Comparison of ENCODE assay signal across 3 cellular contexts in genomic region chr14:72243894-72244293, GRCh38.
TF ChIP-seq lines count a peak whose summit lies in the region.

No MANE protein-coding gene starts in this region.

TF ChIP-seq in GM23338, 12 proteins besides CTCF, POLR2A, EP300 and RAD21 (continued from another document):
- TF ChIP-seq ZNF462 (CRISPR knock-in tag; IDR thresholded peaks at IDR 0.05) (no peak), ETS1 (IDR thresholded peaks at IDR 0.05) (no peak)

TF ChIP-seq in WTC11, 78 proteins besides CTCF, POLR2A, EP300 and RAD21 (continued from another document):
- TF ChIP-seq ZNF281 (CRISPR knock-in tag; IDR thresholded peaks at IDR 0.05) (no peak), USF1 (CRISPR knock-in tag; IDR thresholded peaks at IDR 0.05) (no peak), ATF2 (CRISPR knock-in tag; IDR thresholded peaks at IDR 0.05; ENCODE audit: borderline replicate concordance, low read depth) (no peak), NR2C2 (CRISPR knock-in tag; IDR thresholded peaks at IDR 0.05) (no peak), E2F1 (CRISPR knock-in tag; IDR thresholded peaks at IDR 0.05) (no peak), IRF2 (CRISPR knock-in tag; IDR thresholded peaks at IDR 0.05; ENCODE audit: borderline replicate concordance, low read depth) (no peak), SMAD4 (CRISPR knock-in tag; IDR thresholded peaks at IDR 0.05) (no peak), FOXJ3 (CRISPR knock-in tag; IDR thresholded peaks at IDR 0.05; ENCODE audit: borderline replicate concordance) (no peak), EMX1 (CRISPR knock-in tag; IDR thresholded peaks at IDR 0.05) (no peak), PREB (CRISPR knock-in tag; IDR thresholded peaks at IDR 0.05; ENCODE audit: borderline replicate concordance) (no peak), NFYB (CRISPR knock-in tag; conservative IDR thresholded peaks at IDR 0.05; ENCODE audit: low read depth) (no peak), GABPB1 (CRISPR knock-in tag; IDR thresholded peaks at IDR 0.05) (no peak), TCF7 (CRISPR knock-in tag; IDR thresholded peaks at IDR 0.05; ENCODE audit: low read depth) (no peak), ZNF121 (CRISPR knock-in tag; IDR thresholded peaks at IDR 0.05) (no peak), MYBL2 (CRISPR knock-in tag; IDR thresholded peaks at IDR 0.05) (no peak), ZSCAN18 (CRISPR knock-in tag; IDR thresholded peaks at IDR 0.05) (no peak), ZNF416 (CRISPR knock-in tag; IDR thresholded peaks at IDR 0.05) (no peak)

TF ChIP-seq in SK-N-SH, 30 proteins besides CTCF, POLR2A, EP300 and RAD21 (continued from another document):
- TF ChIP-seq SMC3 (IDR thresholded peaks at IDR 0.05; ENCODE audit: low read depth, low read length) (no peak), POLR2AphosphoS5 (IDR thresholded peaks at IDR 0.05; ENCODE audit: low read depth, low read length) (no peak), ZBTB33 (IDR thresholded peaks at IDR 0.05; ENCODE audit: borderline replicate concordance, low read depth) (no peak), SIN3A (IDR thresholded peaks at IDR 0.05; ENCODE audit: borderline replicate concordance, low read depth, low read length) (no peak), CHD2 (IDR thresholded peaks at IDR 0.05; ENCODE audit: low read length, partially characterized antibody) (no peak), NRF1 (IDR thresholded peaks at IDR 0.05; ENCODE audit: low read depth, low read length) (no peak), GABPA (IDR thresholded peaks at IDR 0.05; ENCODE audit: low read depth) (no peak)
